1 cellular context compared by ENCODE assay signal in genomic region chr19:3557461-3558248, GRCh38.
TF ChIP-seq lines count a peak whose summit lies in the region.

MFSD12 (minus strand) TSS chr19:3557586; CDS start chr19:3557403, 183 bp downstream.

TF ChIP-seq in HEK293, 187 proteins besides CTCF, POLR2A, EP300 and RAD21 (continued from another document and continues in another):
- TF ChIP-seq ZNF510 (tag by site-specific recombination; IDR thresholded peaks at IDR 0.05; ENCODE audit: insufficient replicate concordance): no peak
- TF ChIP-seq ZNF658 (tag by site-specific recombination; IDR thresholded peaks at IDR 0.05): no peak
- TF ChIP-seq GLIS2 (tag by site-specific recombination; IDR thresholded peaks at IDR 0.05): peak; percentile 80
- peak; percentile 99 for TF ChIP-seq ZNF223 (tag by site-specific recombination; IDR thresholded peaks at IDR 0.05)
- peak; percentile 90 for TF ChIP-seq KLF1 (tag by site-specific recombination; IDR thresholded peaks at IDR 0.05)
- TF ChIP-seq ZNF791 (tag by site-specific recombination; IDR thresholded peaks at IDR 0.05): no peak
- TF ChIP-seq ZNF133 (tag by site-specific recombination; IDR thresholded peaks at IDR 0.05): no peak
- TF ChIP-seq ZEB2 (tag by site-specific recombination; IDR thresholded peaks at IDR 0.05): peak; percentile 79
- TF ChIP-seq ZNF324 (tag by site-specific recombination; IDR thresholded peaks at IDR 0.05): peak; percentile 85
- TF ChIP-seq, protein P1, sequence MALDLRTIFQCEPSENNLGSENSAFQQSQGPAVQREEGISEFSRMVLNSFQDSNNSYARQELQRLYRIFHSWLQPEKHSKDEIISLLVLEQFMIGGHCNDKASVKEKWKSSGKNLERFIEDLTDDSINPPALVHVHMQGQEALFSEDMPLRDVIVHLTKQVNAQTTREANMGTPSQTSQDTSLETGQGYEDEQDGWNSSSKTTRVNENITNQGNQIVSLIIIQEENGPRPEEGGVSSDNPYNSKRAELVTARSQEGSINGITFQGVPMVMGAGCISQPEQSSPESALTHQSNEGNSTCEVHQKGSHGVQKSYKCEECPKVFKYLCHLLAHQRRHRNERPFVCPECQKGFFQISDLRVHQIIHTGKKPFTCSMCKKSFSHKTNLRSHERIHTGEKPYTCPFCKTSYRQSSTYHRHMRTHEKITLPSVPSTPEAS (tag by site-specific recombination; IDR thresholded peaks at IDR 0.05): no peak
- peak; percentile 46; the same call in 1 of the 2 replicates for TF ChIP-seq ZNF501 (tag by site-specific recombination; IDR thresholded peaks at IDR 0.05)
- TF ChIP-seq ZNF560 (tag by site-specific recombination; IDR thresholded peaks at IDR 0.05; ENCODE audit: borderline replicate concordance): no peak
- TF ChIP-seq, protein P2, sequence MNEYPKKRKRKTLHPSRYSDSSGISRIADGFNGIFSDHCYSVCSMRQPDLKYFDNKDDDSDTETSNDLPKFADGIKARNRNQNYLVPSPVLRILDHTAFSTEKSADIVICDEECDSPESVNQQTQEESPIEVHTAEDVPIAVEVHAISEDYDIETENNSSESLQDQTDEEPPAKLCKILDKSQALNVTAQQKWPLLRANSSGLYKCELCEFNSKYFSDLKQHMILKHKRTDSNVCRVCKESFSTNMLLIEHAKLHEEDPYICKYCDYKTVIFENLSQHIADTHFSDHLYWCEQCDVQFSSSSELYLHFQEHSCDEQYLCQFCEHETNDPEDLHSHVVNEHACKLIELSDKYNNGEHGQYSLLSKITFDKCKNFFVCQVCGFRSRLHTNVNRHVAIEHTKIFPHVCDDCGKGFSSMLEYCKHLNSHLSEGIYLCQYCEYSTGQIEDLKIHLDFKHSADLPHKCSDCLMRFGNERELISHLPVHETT (tag by site-specific recombination; IDR thresholded peaks at IDR 0.05): no peak; the same call in none of the 2 replicates
- TF ChIP-seq KLF8 (tag by site-specific recombination; IDR thresholded peaks at IDR 0.05): peak; percentile 99
- TF ChIP-seq ZNF416 (tag by site-specific recombination; IDR thresholded peaks at IDR 0.05): no peak
- TF ChIP-seq KLF7 (tag by site-specific recombination; IDR thresholded peaks at IDR 0.05; ENCODE audit: borderline replicate concordance): peak; percentile 54; the same call in 1 of the 2 replicates
- peak; percentile 96 for TF ChIP-seq KLF10 (tag by site-specific recombination; IDR thresholded peaks at IDR 0.05)
- TF ChIP-seq ZNF664 (tag by site-specific recombination; IDR thresholded peaks at IDR 0.05): no peak
- no peak for TF ChIP-seq ZNF404 (tag by site-specific recombination; IDR thresholded peaks at IDR 0.05)
- TF ChIP-seq ZSCAN5A (tag by site-specific recombination; IDR thresholded peaks at IDR 0.05): peak; percentile 88; the same call in 1 of the 2 replicates
- TF ChIP-seq ZSCAN16 (tag by site-specific recombination; IDR thresholded peaks at IDR 0.05): 0 out of 2 replicates have a peak, but pooled peaks have one; percentile 4
- peak; percentile 70; the same call in 1 of the 2 replicates for TF ChIP-seq REPIN1 (tag by site-specific recombination; IDR thresholded peaks at IDR 0.05; ENCODE audit: low read depth)
- TF ChIP-seq, protein P3, sequence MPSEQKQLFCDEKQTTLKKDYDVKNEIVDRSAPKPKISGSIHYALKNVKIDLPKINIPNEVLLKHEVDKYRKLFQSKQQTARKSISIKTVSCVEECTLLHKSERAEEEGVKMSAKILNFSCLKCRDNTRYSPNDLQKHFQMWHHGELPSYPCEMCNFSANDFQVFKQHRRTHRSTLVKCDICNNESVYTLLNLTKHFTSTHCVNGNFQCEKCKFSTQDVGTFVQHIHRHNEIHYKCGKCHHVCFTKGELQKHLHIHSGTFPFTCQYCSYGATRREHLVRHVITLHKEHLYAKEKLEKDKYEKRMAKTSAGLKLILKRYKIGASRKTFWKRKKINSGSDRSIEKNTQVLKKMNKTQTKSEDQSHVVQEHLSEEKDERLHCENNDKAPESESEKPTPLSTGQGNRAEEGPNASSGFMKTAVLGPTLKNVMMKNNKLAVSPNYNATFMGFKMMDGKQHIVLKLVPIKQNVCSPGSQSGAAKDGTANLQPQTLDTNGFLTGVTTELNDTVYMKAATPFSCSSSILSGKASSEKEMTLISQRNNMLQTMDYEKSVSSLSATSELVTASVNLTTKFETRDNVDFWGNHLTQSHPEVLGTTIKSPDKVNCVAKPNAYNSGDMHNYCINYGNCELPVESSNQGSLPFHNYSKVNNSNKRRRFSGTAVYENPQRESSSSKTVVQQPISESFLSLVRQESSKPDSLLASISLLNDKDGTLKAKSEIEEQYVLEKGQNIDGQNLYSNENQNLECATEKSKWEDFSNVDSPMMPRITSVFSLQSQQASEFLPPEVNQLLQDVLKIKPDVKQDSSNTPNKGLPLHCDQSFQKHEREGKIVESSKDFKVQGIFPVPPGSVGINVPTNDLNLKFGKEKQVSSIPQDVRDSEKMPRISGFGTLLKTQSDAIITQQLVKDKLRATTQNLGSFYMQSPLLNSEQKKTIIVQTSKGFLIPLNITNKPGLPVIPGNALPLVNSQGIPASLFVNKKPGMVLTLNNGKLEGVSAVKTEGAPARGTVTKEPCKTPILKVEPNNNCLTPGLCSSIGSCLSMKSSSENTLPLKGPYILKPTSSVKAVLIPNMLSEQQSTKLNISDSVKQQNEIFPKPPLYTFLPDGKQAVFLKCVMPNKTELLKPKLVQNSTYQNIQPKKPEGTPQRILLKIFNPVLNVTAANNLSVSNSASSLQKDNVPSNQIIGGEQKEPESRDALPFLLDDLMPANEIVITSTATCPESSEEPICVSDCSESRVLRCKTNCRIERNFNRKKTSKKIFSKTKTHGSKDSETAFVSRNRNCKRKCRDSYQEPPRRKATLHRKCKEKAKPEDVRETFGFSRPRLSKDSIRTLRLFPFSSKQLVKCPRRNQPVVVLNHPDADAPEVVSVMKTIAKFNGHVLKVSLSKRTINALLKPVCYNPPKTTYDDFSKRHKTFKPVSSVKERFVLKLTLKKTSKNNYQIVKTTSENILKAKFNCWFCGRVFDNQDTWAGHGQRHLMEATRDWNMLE (tag by site-specific recombination; conservative IDR thresholded peaks at IDR 0.05; ENCODE audit: low read depth): no peak
- TF ChIP-seq, protein P4, sequence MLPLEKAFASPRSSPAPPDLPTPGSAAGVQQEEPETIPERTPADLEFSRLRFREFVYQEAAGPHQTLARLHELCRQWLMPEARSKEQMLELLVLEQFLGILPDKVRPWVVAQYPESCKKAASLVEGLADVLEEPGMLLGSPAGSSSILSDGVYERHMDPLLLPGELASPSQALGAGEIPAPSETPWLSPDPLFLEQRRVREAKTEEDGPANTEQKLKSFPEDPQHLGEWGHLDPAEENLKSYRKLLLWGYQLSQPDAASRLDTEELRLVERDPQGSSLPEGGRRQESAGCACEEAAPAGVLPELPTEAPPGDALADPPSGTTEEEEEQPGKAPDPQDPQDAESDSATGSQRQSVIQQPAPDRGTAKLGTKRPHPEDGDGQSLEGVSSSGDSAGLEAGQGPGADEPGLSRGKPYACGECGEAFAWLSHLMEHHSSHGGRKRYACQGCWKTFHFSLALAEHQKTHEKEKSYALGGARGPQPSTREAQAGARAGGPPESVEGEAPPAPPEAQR (tag by site-specific recombination; IDR thresholded peaks at IDR 0.05): no peak; the same call in 1 of the 2 replicates
- no peak for TF ChIP-seq ZNF585B (tag by site-specific recombination; IDR thresholded peaks at IDR 0.05)
- no peak for TF ChIP-seq ZNF654 (tag by site-specific recombination; IDR thresholded peaks at IDR 0.05; ENCODE audit: low read depth)
- peak; percentile 74; the same call in 1 of the 2 replicates for TF ChIP-seq PRDM10 (tag by site-specific recombination; IDR thresholded peaks at IDR 0.05)
- TF ChIP-seq HOXC10 (CRISPR knock-in tag; IDR thresholded peaks at IDR 0.05): no peak
- TF ChIP-seq ZNF843 (tag by site-specific recombination; IDR thresholded peaks at IDR 0.05): peak; percentile 59; the same call in 1 of the 2 replicates
- TF ChIP-seq ZNF626 (tag by site-specific recombination; IDR thresholded peaks at IDR 0.05): no peak
- TF ChIP-seq ZBTB17 (tag by site-specific recombination; IDR thresholded peaks at IDR 0.05): peak; percentile 91
- TF ChIP-seq TCF7L2 (IDR thresholded peaks at IDR 0.05; ENCODE audit: borderline replicate concordance, low read depth, low read length): no peak
- peak; percentile 14; the same call in 1 of the 2 replicates for TF ChIP-seq ZNF660 (tag by site-specific recombination; IDR thresholded peaks at IDR 0.05)
- TF ChIP-seq GLIS1 (tag by site-specific recombination; IDR thresholded peaks at IDR 0.05): peak; percentile 65
- TF ChIP-seq ZNF184 (tag by site-specific recombination; IDR thresholded peaks at IDR 0.05): no peak; the same call in 1 of the 2 replicates
- 0 out of 2 replicates have a peak, but pooled peaks have one; percentile 13 for TF ChIP-seq BCL11B (tag by site-specific recombination; IDR thresholded peaks at IDR 0.05; ENCODE audit: low read depth)
- TF ChIP-seq GLI4 (tag by site-specific recombination; IDR thresholded peaks at IDR 0.05): no peak
- peak; percentile 64; the same call in 1 of the 2 replicates for TF ChIP-seq ZSCAN23 (tag by site-specific recombination; IDR thresholded peaks at IDR 0.05)
- peak; percentile 95 for TF ChIP-seq SP2 (tag by site-specific recombination; IDR thresholded peaks at IDR 0.05)
- TF ChIP-seq ZNF16 (tag by site-specific recombination; IDR thresholded peaks at IDR 0.05; ENCODE audit: low read depth): no peak
- no peak for TF ChIP-seq ZNF624 (tag by site-specific recombination; IDR thresholded peaks at IDR 0.05)
- no peak for TF ChIP-seq ZNF837 (tag by site-specific recombination; IDR thresholded peaks at IDR 0.05)
- TF ChIP-seq, protein P5, sequence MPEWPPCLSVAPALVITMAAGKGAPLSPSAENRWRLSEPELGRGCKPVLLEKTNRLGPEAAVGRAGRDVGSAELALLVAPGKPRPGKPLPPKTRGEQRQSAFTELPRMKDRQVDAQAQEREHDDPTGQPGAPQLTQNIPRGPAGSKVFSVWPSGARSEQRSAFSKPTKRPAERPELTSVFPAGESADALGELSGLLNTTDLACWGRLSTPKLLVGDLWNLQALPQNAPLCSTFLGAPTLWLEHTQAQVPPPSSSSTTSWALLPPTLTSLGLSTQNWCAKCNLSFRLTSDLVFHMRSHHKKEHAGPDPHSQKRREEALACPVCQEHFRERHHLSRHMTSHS (tag by site-specific recombination; IDR thresholded peaks at IDR 0.05): no peak
- peak; percentile 69; the same call in 1 of the 2 replicates for TF ChIP-seq ZNF610 (tag by site-specific recombination; IDR thresholded peaks at IDR 0.05; ENCODE audit: borderline replicate concordance)
- TF ChIP-seq MYNN (tag by site-specific recombination; IDR thresholded peaks at IDR 0.05; ENCODE audit: borderline replicate concordance): no peak
- TF ChIP-seq, protein P6, sequence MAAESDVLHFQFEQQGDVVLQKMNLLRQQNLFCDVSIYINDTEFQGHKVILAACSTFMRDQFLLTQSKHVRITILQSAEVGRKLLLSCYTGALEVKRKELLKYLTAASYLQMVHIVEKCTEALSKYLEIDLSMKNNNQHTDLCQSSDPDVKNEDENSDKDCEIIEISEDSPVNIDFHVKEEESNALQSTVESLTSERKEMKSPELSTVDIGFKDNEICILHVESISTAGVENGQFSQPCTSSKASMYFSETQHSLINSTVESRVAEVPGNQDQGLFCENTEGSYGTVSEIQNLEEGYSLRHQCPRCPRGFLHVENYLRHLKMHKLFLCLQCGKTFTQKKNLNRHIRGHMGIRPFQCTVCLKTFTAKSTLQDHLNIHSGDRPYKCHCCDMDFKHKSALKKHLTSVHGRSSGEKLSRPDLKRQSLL (tag by site-specific recombination; IDR thresholded peaks at IDR 0.05): 0 out of 2 replicates have a peak, but pooled peaks have one; percentile 17
- TF ChIP-seq ZNF366 (tag by site-specific recombination; conservative IDR thresholded peaks at IDR 0.05): no peak
- 0 out of 2 replicates have a peak, but pooled peaks have one; percentile 45 for TF ChIP-seq ZNF561 (tag by site-specific recombination; IDR thresholded peaks at IDR 0.05; ENCODE audit: borderline replicate concordance)
- TF ChIP-seq ZNF777 (tag by site-specific recombination; IDR thresholded peaks at IDR 0.05; ENCODE audit: borderline replicate concordance): peak; percentile 52; the same call in 1 of the 2 replicates
